Comparison of ENCODE assay signal across 21 cellular contexts in the genomic region with DNA sequence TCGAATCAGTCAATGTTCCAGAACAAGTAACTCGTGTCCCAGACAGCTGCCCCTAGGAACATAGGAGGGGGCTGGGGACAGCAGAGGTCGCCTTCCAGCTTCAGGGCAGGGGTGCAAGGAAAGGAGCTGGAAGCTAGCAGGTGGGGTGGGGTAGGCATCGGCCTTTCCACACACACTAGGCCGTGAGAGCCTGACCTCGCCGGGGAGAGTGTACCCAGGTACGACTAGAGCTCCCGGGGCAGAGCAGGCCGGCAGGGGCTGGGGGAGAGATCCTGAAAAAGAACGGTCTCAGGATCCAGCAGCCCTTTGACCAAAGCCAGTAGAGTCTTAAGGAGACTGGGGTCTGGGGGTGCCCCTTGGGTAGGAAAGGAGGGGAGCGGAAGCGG.
"Had no signal": no experiment of that assay in that cellular context is flagged by ENCODE, and none has a peak within 500 bp of the region (broad histone marks: within the 10 kb centered on the region; RNA-seq: fewer than 3 reads in every experiment).

No MANE protein-coding gene starts in this region.

- FAIRE-seq: RCC 7860 had no signal

- DNase-seq: activated CD4-positive, alpha-beta memory T cell treated with anti-CD3 and anti-CD28 coated beads for 36 hours; activated CD4-positive, alpha-beta T cell treated with anti-CD3 and anti-CD28 coated beads, Interleukin-2, amount 10 ng/mL, durations not matched to agents 7 days and 5 days; activated CD4-positive, CD25-positive, alpha-beta regulatory T cell; activated CD8-positive, alpha-beta memory T cell treated with anti-CD3 and anti-CD28 coated beads for 24 hours; activated gamma-delta T cell treated with Interleukin-2 at 50 U/mL for 16 hours; activated naive CD4-positive, alpha-beta T cell treated with anti-CD3 and anti-CD28 coated beads, Interleukin-2, amount 10 ng/mL, durations not matched to agents 7 days and 5 days; activated naive CD8-positive, alpha-beta T cell treated with anti-CD3 and anti-CD28 coated beads for 36 hours; activated T-cell treated with anti-CD3 and anti-CD28 coated beads, Interleukin-2, amount 50 U/mL, for 4 hours; central memory CD4-positive, alpha-beta T cell; KBM-7; NCI-H1048; NCI-H146; NCI-H187 treated with DMSO at 0.1 percent for 48 hours; NCI-H2081 treated with DMSO at 0.1 percent for 48 hours; NCI-H446; PC-3; SHP77 treated with DMSO at 0.1 percent for 48 hours had no signal

- H3K27me3 Mint-ChIP-seq: activated CD4-positive, alpha-beta memory T cell treated with anti-CD3 and anti-CD28 coated beads for 36 hours; activated CD4-positive, alpha-beta T cell treated with anti-CD3 and anti-CD28 coated beads, Interleukin-2, amount 10 ng/mL, durations not matched to agents 7 days and 5 days; activated naive CD4-positive, alpha-beta T cell treated with anti-CD3 and anti-CD28 coated beads, Interleukin-2, amount 10 ng/mL, durations not matched to agents 7 days and 5 days; activated naive CD8-positive, alpha-beta T cell treated with anti-CD3 and anti-CD28 coated beads for 36 hours; activated T-helper 17 cell treated with anti-CD3 and anti-CD28 coated beads, Interleukin-2, amount 50 U/mL, for 72 hours had no signal

- H3K27ac Mint-ChIP-seq: activated CD4-positive, alpha-beta memory T cell treated with anti-CD3 and anti-CD28 coated beads for 36 hours; activated CD4-positive, alpha-beta T cell treated with anti-CD3 and anti-CD28 coated beads, Interleukin-2, amount 10 ng/mL, durations not matched to agents 7 days and 5 days; activated naive CD4-positive, alpha-beta T cell treated with anti-CD3 and anti-CD28 coated beads, Interleukin-2, amount 10 ng/mL, durations not matched to agents 7 days and 5 days; activated naive CD8-positive, alpha-beta T cell treated with anti-CD3 and anti-CD28 coated beads for 36 hours; activated T-helper 17 cell treated with anti-CD3 and anti-CD28 coated beads, Interleukin-2, amount 50 U/mL, for 72 hours; T-helper 1 cell treated with Interleukin-12 subunit alpha and Interleukin-12 subunit beta and Interleukin-4 antibody, amounts not matched to agents 30 μg/mL and 1 μg/mL, for 36 hours had no signal

- H3K9me3 Mint-ChIP-seq: activated CD4-positive, alpha-beta memory T cell treated with anti-CD3 and anti-CD28 coated beads for 36 hours; activated CD4-positive, alpha-beta T cell treated with anti-CD3 and anti-CD28 coated beads, Interleukin-2, amount 10 ng/mL, durations not matched to agents 7 days and 5 days; activated naive CD4-positive, alpha-beta T cell treated with anti-CD3 and anti-CD28 coated beads, Interleukin-2, amount 10 ng/mL, durations not matched to agents 7 days and 5 days; activated naive CD8-positive, alpha-beta T cell treated with anti-CD3 and anti-CD28 coated beads for 36 hours; activated T-cell treated with anti-CD3 and anti-CD28 coated beads, Interleukin-2, amount 50 U/mL, for 4 hours; activated T-helper 17 cell treated with anti-CD3 and anti-CD28 coated beads, Interleukin-2, amount 50 U/mL, for 72 hours; T-helper 1 cell treated with Interleukin-12 subunit alpha and Interleukin-12 subunit beta and Interleukin-4 antibody, amounts not matched to agents 30 μg/mL and 1 μg/mL, for 36 hours had no signal

- H3K4me1 Mint-ChIP-seq: activated CD4-positive, alpha-beta T cell treated with anti-CD3 and anti-CD28 coated beads, Interleukin-2, amount 10 ng/mL, durations not matched to agents 7 days and 5 days; activated naive CD4-positive, alpha-beta T cell treated with anti-CD3 and anti-CD28 coated beads, Interleukin-2, amount 10 ng/mL, durations not matched to agents 7 days and 5 days; activated naive CD8-positive, alpha-beta T cell treated with anti-CD3 and anti-CD28 coated beads for 36 hours; activated T-helper 17 cell treated with anti-CD3 and anti-CD28 coated beads, Interleukin-2, amount 50 U/mL, for 72 hours had no signal

- H3K4me3 ChIP-seq: breast epithelium had no signal

- H3K36me3 Mint-ChIP-seq: activated CD4-positive, alpha-beta memory T cell treated with anti-CD3 and anti-CD28 coated beads for 36 hours; activated naive CD4-positive, alpha-beta T cell treated with anti-CD3 and anti-CD28 coated beads, Interleukin-2, amount 10 ng/mL, durations not matched to agents 7 days and 5 days; activated naive CD8-positive, alpha-beta T cell treated with anti-CD3 and anti-CD28 coated beads for 36 hours had no signal

- H3K27me3 ChIP-seq: breast epithelium had no signal

- ATAC-seq: activated T-helper 17 cell treated with anti-CD3 and anti-CD28 coated beads, Interleukin-2, amount 50 U/mL, for 72 hours; PC-3 had no signal

- H3K9me3 ChIP-seq: breast epithelium had no signal

- H3K27ac ChIP-seq: breast epithelium had no signal

- H3K36me3 ChIP-seq: breast epithelium had no signal

- H3K4me3 Mint-ChIP-seq: activated CD4-positive, alpha-beta memory T cell treated with anti-CD3 and anti-CD28 coated beads for 36 hours; activated CD4-positive, alpha-beta T cell treated with anti-CD3 and anti-CD28 coated beads, Interleukin-2, amount 10 ng/mL, durations not matched to agents 7 days and 5 days; activated naive CD4-positive, alpha-beta T cell treated with anti-CD3 and anti-CD28 coated beads, Interleukin-2, amount 10 ng/mL, durations not matched to agents 7 days and 5 days; activated naive CD8-positive, alpha-beta T cell treated with anti-CD3 and anti-CD28 coated beads for 36 hours; activated T-cell treated with anti-CD3 and anti-CD28 coated beads, Interleukin-2, amount 50 U/mL, for 4 hours; activated T-helper 17 cell treated with anti-CD3 and anti-CD28 coated beads, Interleukin-2, amount 50 U/mL, for 72 hours; T-helper 1 cell treated with Interleukin-12 subunit alpha and Interleukin-12 subunit beta and Interleukin-4 antibody, amounts not matched to agents 30 μg/mL and 1 μg/mL, for 36 hours had no signal
